ENCODE assay signal across 23 cellular contexts in genomic region chr15:90153658-90154057, GRCh38. TPM values are rescaled to one million over a fixed set of nuclear protein-coding genes. Genes with fewer than 3 reads are reported as not detected.
DNase-seq lines count a peak whose midpoint lies in the region; ATAC-seq, FAIRE-seq and TF ChIP-seq lines count a peak whose summit lies in the region.
"Had no signal": no experiment of that assay in that cellular context is flagged by ENCODE, and none has a peak within 500 bp of the region (broad histone marks: within the 10 kb centered on the region; RNA-seq: fewer than 3 reads in every experiment).

No MANE protein-coding gene starts in this region.

- H3K4me3 ChIP-seq in A549 (no peak overlapping the region), fibroblast of mammary gland (ENCODE audit: control insufficient read depth, low read depth, low read length) (no peak overlapping the region), prostate gland (no peak overlapping the region)
- H3K4me3 ChIP-seq: BLaER1, MG63 had no signal

- H3K27me3 ChIP-seq in prostate gland (replicated peaks; ENCODE audit: insufficient read depth), result no peaks in the 10 kb centered on the region
- H3K27me3 ChIP-seq: BLaER1, MG63 had no signal

- no peak for TF ChIP-seq POLR2A in A549 (IDR thresholded peaks at IDR 0.05; ENCODE audit: low read length)
- no peak for TF ChIP-seq POLR2A in prostate gland (IDR thresholded peaks at IDR 0.05)
- no peak for TF ChIP-seq POLR2A in erythroblast (IDR thresholded peaks at IDR 0.05; ENCODE audit: low read length)

- no peaks in the 10 kb centered on the region for H3K9me3 ChIP-seq in A549
- H3K9me3 ChIP-seq in prostate gland, result no peaks in the 10 kb centered on the region
- H3K9me3 ChIP-seq: BLaER1, MG63 had no signal

- H3K27ac ChIP-seq in A549 (peak overlapping the region; percentile 70 to 77; a peak in 4 of 6 replicates), VCaP (peak overlapping the region; percentile 100; the same call in 1 of the 2 replicates), prostate gland (peak overlapping the region; percentile 84)
- H3K27ac ChIP-seq: BLaER1 had no signal

- CTCF ChIA-PET in A549 (lab: Yijun Ruan, JAX), result interaction anchor here (0.6 to 17.4 kb wide), 8 partner anchors 9 to 259 kb away, joined by 3 to 732 read pairs (median 4); partner anchors contain the start of genes CIB1, GDPGP1, IDH2 and SEMA4B

- ATAC-seq in A549 (no peak), GM18520 (IDR thresholded peaks at IDR 0.05; ENCODE audit: unreplicated experiment) (no peak), HG02759 (IDR thresholded peaks at IDR 0.05; ENCODE audit: unreplicated experiment) (no peak)
- ATAC-seq: PC-3 had no signal

- DNase-seq in A549 (ENCODE audit: low read depth in 1 of 2, low spot score in 1 of 2) (no peak), fibroblast of mammary gland (ENCODE audit: low read depth) (peak; percentile 9), prostate gland (ENCODE audit: low spot score) (no peak), erythroblast (lab: John Stamatoyannopoulos, UW) (no peak)
- DNase-seq: CD4-positive, CD25-positive, alpha-beta regulatory T cell; KBM-7; MG63; NCI-H1105 treated with DMSO at 0.1 percent for 48 hours; NCI-H146; NCI-H2029; NCI-H446; NCI-H526; NCI-H82; NK-92 treated with Interleukin-12 subunit alpha and Interleukin-12 subunit beta, amount 100 ng/mL, for 24 hours; PC-3; SHP77 had no signal

- no peak for TF ChIP-seq RAD21 in A549 (conservative IDR thresholded peaks at IDR 0.05 in 1 of 2, IDR thresholded peaks at IDR 0.05 in 1 of 2)

- H3K4me2 ChIP-seq in A549, result no peak overlapping the region
- H3K4me2 ChIP-seq: BLaER1 had no signal

- no peak for TF ChIP-seq CTCF in A549 (IDR thresholded peaks at IDR 0.05)
- TF ChIP-seq CTCF in VCaP (conservative IDR thresholded peaks at IDR 0.05), result no peak
- TF ChIP-seq CTCF in fibroblast of mammary gland (conservative IDR thresholded peaks at IDR 0.05; ENCODE audit: control insufficient read depth, insufficient read depth, low read depth, low read length), result no peak
- TF ChIP-seq CTCF in prostate gland (IDR thresholded peaks at IDR 0.05), result no peak

- no peak for FAIRE-seq in A549 (lab: Jason Lieb, UNC)
- FAIRE-seq: D721Med, GM19239, H54 had no signal

- 92% methylated on average over 6 of the region's 6 CpGs for WGBS in A549 (ENCODE audit: missing lambda C conversion rate)
- 90% methylated on average over 6 of the region's 6 CpGs for WGBS in prostate gland

- no peak for TF ChIP-seq EP300 in A549 (IDR thresholded peaks at IDR 0.05)

- POLR2A ChIA-PET in A549 (lab: Yijun Ruan, JAX), result no interaction called here

- intact Hi-C loops in prostate gland (cut with DNase I), result loop anchor here (5.0 kb wide), 1 partner anchor 51 kb away; the partner anchor contains the start of gene IDH2

- peaks cover 62% of the 10 kb centered on the region for H3K4me1 ChIP-seq in A549
- H3K4me1 ChIP-seq in prostate gland (replicated peaks), result peaks cover 30% of the 10 kb centered on the region

- no peaks in the 10 kb centered on the region for H3K36me3 ChIP-seq in prostate gland
- H3K36me3 ChIP-seq: BLaER1, MG63 had no signal

TF ChIP-seq in A549, 52 proteins besides CTCF, POLR2A, EP300 and RAD21:
- no peak for TF ChIP-seq HOXB5 (CRISPR knock-in tag; IDR thresholded peaks at IDR 0.05)
- no peak for TF ChIP-seq POLR2AphosphoS2 (conservative IDR thresholded peaks at IDR 0.05; ENCODE audit: low read length)
- TF ChIP-seq ZC3H11A (IDR thresholded peaks at IDR 0.05), result no peak
- TF ChIP-seq KDM1A (IDR thresholded peaks at IDR 0.05; ENCODE audit: low read depth), result no peak
- no peak for TF ChIP-seq NPAS2 (CRISPR knock-in tag; IDR thresholded peaks at IDR 0.05; ENCODE audit: borderline replicate concordance)

RNA-seq across cellular contexts. Expression of gene SEMA4B, which starts 47.5 kb away (rescaled TPM):
- polyA plus RNA-seq in A549 (2011; rRNA removed) (45.3 and 61.0 TPM in 2 replicates), A549 (2017; fragmentation: RNase III; extraction: RNeasy Plus Mini Kit Qiagen cat#74134 plus additional on column Dnase treatment) (39.2 to 55.6 TPM (median 47.1 TPM) in 3 replicates)
- 70.7 and 85.3 TPM in 2 replicates for polyA plus RNA-seq in A549 (2012; cell fraction: cytosol; rRNA removed)
- 165 and 233 TPM in 2 replicates for polyA plus RNA-seq in A549 (2012; cell fraction: nucleus; rRNA removed)
- polyA minus RNA-seq in A549 (2011; rRNA and poly(A)+ RNA removed), result 66.1 and 79.1 TPM in 2 replicates
- total RNA-seq in prostate gland, result 10 to 100 TPM; 96.1 to 99.6 TPM

RNA-seq across cellular contexts. Expression of gene IDH2, which starts 51.4 kb away (rescaled TPM):
- polyA plus RNA-seq in A549 (2011; rRNA removed) (31.8 and 37.7 TPM in 2 replicates), A549 (2017; fragmentation: RNase III; extraction: RNeasy Plus Mini Kit Qiagen cat#74134 plus additional on column Dnase treatment) (29.9 to 32.8 TPM (median 32.2 TPM) in 3 replicates)
- polyA plus RNA-seq in A549 (2012; cell fraction: cytosol; rRNA removed), result 32.9 and 45.4 TPM in 2 replicates
- polyA plus RNA-seq in A549 (2012; cell fraction: nucleus; rRNA removed), result 39.0 and 45.7 TPM in 2 replicates
- polyA minus RNA-seq in A549 (2011; rRNA and poly(A)+ RNA removed), result 55.3 and 58.2 TPM in 2 replicates
- 100 to 1,000 TPM in 1 of 2 donors, 10 to 100 TPM in 1; 98.1 to 190 TPM for total RNA-seq in prostate gland
